Comparison of ENCODE assay signal across 32 cellular contexts in genomic region chr19:38437917-38438316, GRCh38. TPM values are rescaled to one million over a fixed set of nuclear protein-coding genes. Genes with fewer than 3 reads are reported as not detected.
"Had no signal": no experiment of that assay in that cellular context is flagged by ENCODE, and none has a peak within 500 bp of the region (broad histone marks: within the 10 kb centered on the region; RNA-seq: fewer than 3 reads in every experiment).

No MANE protein-coding gene starts in this region.

- H3K9me3 Mint-ChIP-seq: activated CD4-positive, alpha-beta memory T cell treated with anti-CD3 and anti-CD28 coated beads, Interleukin-2, amount 10 ng/mL, durations not matched to agents 7 days and 5 days; activated naive CD4-positive, alpha-beta T cell treated with anti-CD3 and anti-CD28 coated beads, Interleukin-2, amount 50 U/mL, for 24 hours; activated naive CD8-positive, alpha-beta T cell treated with anti-CD3 and anti-CD28 coated beads, Interleukin-2, amount 10 ng/mL, durations not matched to agents 7 days and 5 days; central memory CD8-positive, alpha-beta T cell had no signal

- H3K27ac Mint-ChIP-seq: activated CD4-positive, alpha-beta memory T cell treated with anti-CD3 and anti-CD28 coated beads, Interleukin-2, amount 10 ng/mL, durations not matched to agents 7 days and 5 days; activated CD8-positive, alpha-beta memory T cell treated with anti-CD3 and anti-CD28 coated beads, Interleukin-2, amount 10 ng/mL, durations not matched to agents 7 days and 5 days; activated naive CD4-positive, alpha-beta T cell treated with anti-CD3 and anti-CD28 coated beads, Interleukin-2, amount 50 U/mL, for 24 hours; activated naive CD8-positive, alpha-beta T cell treated with anti-CD3 and anti-CD28 coated beads, Interleukin-2, amount 10 ng/mL, durations not matched to agents 7 days and 5 days had no signal

- H3K4me3 Mint-ChIP-seq: activated CD4-positive, alpha-beta memory T cell treated with anti-CD3 and anti-CD28 coated beads, Interleukin-2, amount 10 ng/mL, durations not matched to agents 7 days and 5 days; activated CD8-positive, alpha-beta memory T cell treated with anti-CD3 and anti-CD28 coated beads, Interleukin-2, amount 10 ng/mL, durations not matched to agents 7 days and 5 days; activated naive CD4-positive, alpha-beta T cell treated with anti-CD3 and anti-CD28 coated beads, Interleukin-2, amount 50 U/mL, for 24 hours; activated naive CD8-positive, alpha-beta T cell treated with anti-CD3 and anti-CD28 coated beads, Interleukin-2, amount 10 ng/mL, durations not matched to agents 7 days and 5 days; central memory CD8-positive, alpha-beta T cell had no signal

- ATAC-seq: activated CD4-positive, CD25-positive, alpha-beta regulatory T cell treated with anti-CD3 and anti-CD28 coated beads, Interleukin-2, amount 50 U/mL, for 24 hours; activated CD8-positive, alpha-beta memory T cell treated with anti-CD3 and anti-CD28 coated beads, Interleukin-2, amount 10 ng/mL, durations not matched to agents 7 days and 5 days; Panc1 had no signal

- H3K27me3 ChIP-seq: cardiac muscle cell, SJCRH30 had no signal

- H3K36me3 Mint-ChIP-seq: activated CD8-positive, alpha-beta memory T cell treated with anti-CD3 and anti-CD28 coated beads, Interleukin-2, amount 10 ng/mL, durations not matched to agents 7 days and 5 days; activated naive CD4-positive, alpha-beta T cell treated with anti-CD3 and anti-CD28 coated beads, Interleukin-2, amount 50 U/mL, for 24 hours; activated naive CD8-positive, alpha-beta T cell treated with anti-CD3 and anti-CD28 coated beads, Interleukin-2, amount 10 ng/mL, durations not matched to agents 7 days and 5 days had no signal

- H3K27ac ChIP-seq: ascending aorta, cardiac muscle cell, SJCRH30, SK-N-MC, WERI-Rb-1 had no signal

- DNase-seq: activated CD4-positive, alpha-beta memory T cell treated with anti-CD3 and anti-CD28 coated beads, Interleukin-2, amount 10 ng/mL, durations not matched to agents 7 days and 5 days; activated CD4-positive, alpha-beta T cell treated with anti-CD3 and anti-CD28 coated beads for 48 hours; activated CD8-positive, alpha-beta memory T cell treated with anti-CD3 and anti-CD28 coated beads for 24 hours; activated CD8-positive, alpha-beta memory T cell treated with anti-CD3 and anti-CD28 coated beads, Interleukin-2, amount 10 ng/mL, durations not matched to agents 7 days and 5 days; activated CD8-positive, alpha-beta memory T cell treated with anti-CD3 and anti-CD28 coated beads, Interleukin-2, amount 50 U/mL, for 48 hours; activated effector memory CD4-positive, alpha-beta T cell treated with anti-CD3 and anti-CD28 coated beads, Interleukin-2, amount 50 U/mL, for 16 hours; activated naive CD4-positive, alpha-beta T cell treated with Interleukin-2 at 50 U/mL for 16 hours; activated naive CD8-positive, alpha-beta T cell treated with anti-CD3 and anti-CD28 coated beads, Interleukin-2, amount 10 ng/mL, durations not matched to agents 7 days and 5 days; activated T-cell treated with anti-CD3 and anti-CD28 coated beads, Interleukin-2, amount 50 U/mL, for 48 hours; amygdala; MM.1S; MV-4-11; NCI-H1092; NCI-H1436 treated with DMSO at 0.1 percent for 48 hours; NCI-H1694 treated with DMSO at 0.1 percent for 48 hours; NCI-H2029; NCI-H345; NCI-H524 treated with DMSO at 0.1 percent for 48 hours; SHP77; SJCRH30; T1000; WERI-Rb-1 had no signal

- H3K36me3 ChIP-seq: ascending aorta, cardiac muscle cell, WERI-Rb-1 had no signal

- H3K9me3 ChIP-seq: ascending aorta, SJCRH30 had no signal

- H3K4me1 ChIP-seq: ascending aorta had no signal

- H3K4me3 ChIP-seq: ascending aorta, cardiac muscle cell, SJCRH30, SK-N-MC had no signal

RNA-seq across cellular contexts. Expression of gene RYR1, which starts 4.4 kb away (rescaled TPM):
- total RNA-seq: RPMI7951 had no signal

RNA-seq across cellular contexts. Expression of gene RASGRP4, which starts 11.9 kb away (rescaled TPM):
- total RNA-seq: LHCN-M2, NCI-H460, RPMI7951 had no signal

RNA-seq across cellular contexts. Expression of gene GGN, which starts 50.1 kb away (rescaled TPM):
- total RNA-seq: activated CD8-positive, alpha-beta memory T cell treated with anti-CD3 and anti-CD28 coated beads, Interleukin-2, amount 10 ng/mL, durations not matched to agents 7 days and 5 days; activated naive CD8-positive, alpha-beta T cell treated with anti-CD3 and anti-CD28 coated beads, Interleukin-2, amount 10 ng/mL, durations not matched to agents 7 days and 5 days had no signal
